ENCODE assay signal across 8 cellular contexts in the genomic region with DNA sequence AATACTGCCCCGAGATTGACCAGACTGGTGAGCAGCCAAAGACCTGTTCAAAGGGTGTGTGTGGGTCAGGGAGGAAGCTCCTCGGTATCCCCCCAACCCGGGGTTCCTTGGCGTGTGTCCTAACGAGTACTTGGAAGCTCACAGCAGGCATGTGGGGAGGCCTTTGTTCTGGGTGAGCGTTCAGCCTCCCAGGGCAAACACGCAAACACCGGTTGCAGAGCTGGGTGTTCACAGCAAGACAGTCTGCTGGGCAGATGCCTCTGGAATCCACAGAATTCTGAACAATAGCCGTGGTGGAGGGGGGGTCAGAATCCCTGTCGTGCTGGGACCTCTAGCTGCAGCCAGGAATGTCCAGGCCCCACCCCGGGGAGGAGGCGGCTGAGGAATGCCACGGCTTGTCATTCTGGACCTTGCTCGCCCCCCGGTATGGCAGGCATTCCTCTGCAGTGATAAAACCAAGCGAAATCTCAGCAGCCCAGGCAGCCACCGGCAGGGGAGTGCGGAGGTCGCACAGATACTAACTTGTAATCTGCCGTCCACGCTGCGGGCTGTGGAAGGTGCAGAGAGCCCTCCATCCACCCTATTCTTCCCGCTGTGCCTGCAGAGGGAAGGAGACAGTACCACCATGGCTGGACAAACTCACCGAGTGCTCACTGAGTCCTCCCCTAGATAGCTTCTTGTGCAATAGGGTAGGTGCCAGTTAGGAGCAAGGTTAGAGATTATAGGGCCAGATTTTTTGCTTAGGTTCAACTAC.
DNase-seq lines count a peak whose midpoint lies in the region; FAIRE-seq and TF ChIP-seq lines count a peak whose summit lies in the region.
"Not testable (repeated sequence)": the region's sequence is repeated elsewhere in the genome, so short reads cannot be mapped to it uniquely, and the experiment has no call there.

No MANE protein-coding gene starts in this region.

- BruUV-seq in Caco-2 (replicated peaks; lab: Mats Ljungman, UMichigan): not testable (repeated sequence)

- POLR2A ChIA-PET in Caco-2 (lab: Charles Lee): interaction anchor here (0.6 kb wide), 1 partner anchor 19 kb away, joined by 8 read pairs; no protein-coding TSS in a partner anchor

- H3K9me3 ChIP-seq in Caco-2; SJSA1 (replicated peaks); astrocyte (ENCODE audit: insufficient read depth, low read depth, low read length); osteoblast (ENCODE audit: low read depth, low read length); testis: not testable (repeated sequence)

- H3K4me1 Mint-ChIP-seq in Caco-2 (ENCODE audit: low read depth, unreplicated experiment); astrocyte (ENCODE audit: low read depth, unreplicated experiment): not testable (repeated sequence)

- H3K27ac Mint-ChIP-seq in Caco-2 (ENCODE audit: unreplicated experiment): not testable (repeated sequence)
- peak overlapping the region; percentile 97 for H3K27ac Mint-ChIP-seq in astrocyte (ENCODE audit: unreplicated experiment)

- H3K9ac ChIP-seq in astrocyte (ENCODE audit: low read length): peak overlapping the region; percentile 92

- CTCF ChIA-PET in Caco-2 (lab: Charles Lee): not testable (repeated sequence)

- H2AFZ ChIP-seq in astrocyte (ENCODE audit: low read depth, low read length): peak overlapping the region; percentile 55
- H2AFZ ChIP-seq in osteoblast (ENCODE audit: low read length): not testable (repeated sequence)

- H3K4me1 ChIP-seq in Caco-2 (peaks cover 35% of the 10 kb centered on the region), SJSA1 (replicated peaks) (peaks cover 29% of the 10 kb centered on the region), astrocyte (ENCODE audit: insufficient read depth, low read length) (peaks cover 13% of the 10 kb centered on the region)
- H3K4me1 ChIP-seq in osteoblast (ENCODE audit: insufficient read depth, low read length); testis: not testable (repeated sequence)

- TF ChIP-seq POLR2A in testis (IDR thresholded peaks at IDR 0.05): not testable (repeated sequence)

- H3K36me3 ChIP-seq in Caco-2 (ENCODE audit: control insufficient read depth, insufficient read depth, low read length); astrocyte (ENCODE audit: insufficient read depth, low read length); osteoblast (ENCODE audit: insufficient read depth, low read length); testis (ENCODE audit: low read depth, missing control alignments): not testable (repeated sequence)
- peaks cover 19% of the 10 kb centered on the region for H3K36me3 ChIP-seq in SJSA1

- not testable (repeated sequence) for FAIRE-seq in astrocyte (lab: Jason Lieb, UNC)

- H3K4me2 ChIP-seq in astrocyte (ENCODE audit: low read length): peak overlapping the region; percentile 88
- not testable (repeated sequence) for H3K4me2 ChIP-seq in osteoblast (ENCODE audit: insufficient read depth, low read length)

- H3K4me3 Mint-ChIP-seq in Caco-2 (ENCODE audit: unreplicated experiment) (peak overlapping the region; percentile 86), astrocyte (ENCODE audit: unreplicated experiment) (peak overlapping the region; percentile 74)

- H3K4me3 ChIP-seq in Caco-2 (ENCODE audit: low read depth, low read length): peak overlapping the region; percentile 91
- not testable (repeated sequence) for H3K4me3 ChIP-seq in SJSA1; astrocyte (ENCODE audit: insufficient read depth, low read depth, low read length); osteoblast (ENCODE audit: insufficient read depth, low read length)
- H3K4me3 ChIP-seq in fibroblast of villous mesenchyme (ENCODE audit: low read depth, low read length): peak overlapping the region; percentile 23
- peak overlapping the region in 1 of 2 donors; percentile 87 for H3K4me3 ChIP-seq in testis

- H3K27ac ChIP-seq in SJSA1 (peak overlapping the region; percentile 96), astrocyte (ENCODE audit: low read depth, low read length) (peak overlapping the region; percentile 96), testis (peak overlapping the region; percentile 92)
- not testable (repeated sequence) for H3K27ac ChIP-seq in osteoblast (ENCODE audit: low read depth, low read length)

- H4K20me1 ChIP-seq in astrocyte (ENCODE audit: insufficient read depth, low read length): peaks cover 21% of the 10 kb centered on the region
- H4K20me1 ChIP-seq in osteoblast (ENCODE audit: insufficient read depth, low read length): not testable (repeated sequence)

- H3K36me3 Mint-ChIP-seq in Caco-2 (ENCODE audit: insufficient read depth, unreplicated experiment): peaks cover 37% of the 10 kb centered on the region
- H3K36me3 Mint-ChIP-seq in astrocyte (ENCODE audit: low read depth, unreplicated experiment): not testable (repeated sequence)

- peak; percentile 97 for TF ChIP-seq EP300 in Ishikawa (IDR thresholded peaks at IDR 0.05; ENCODE audit: borderline replicate concordance)

- H3K79me2 ChIP-seq in astrocyte (ENCODE audit: insufficient read depth, low read length) (peaks cover 31% of the 10 kb centered on the region), osteoblast (ENCODE audit: insufficient read depth, low read length) (peaks cover 13% of the 10 kb centered on the region)

- not testable (repeated sequence) for H3K9me3 Mint-ChIP-seq in Caco-2 (ENCODE audit: unreplicated experiment); astrocyte (ENCODE audit: unreplicated experiment)

- H3K27me3 Mint-ChIP-seq in Caco-2 (ENCODE audit: insufficient read depth, unreplicated experiment); astrocyte (ENCODE audit: low read depth, unreplicated experiment): not testable (repeated sequence)

- DNase-seq in Caco-2: peak; percentile 98 to 99
- DNase-seq in SJSA1 (ENCODE audit: low read depth in 1 of 2, low spot score in 2 of 2): peak; percentile 96 to 99
- DNase-seq in astrocyte (ENCODE audit: low read depth): peak; percentile 75
- peak; percentile 20 for DNase-seq in fibroblast of villous mesenchyme (ENCODE audit: low read depth)
- peak; percentile 66 for DNase-seq in kidney glomerular epithelial cell (lab: John Stamatoyannopoulos, UW)
- DNase-seq in osteoblast (ENCODE audit: insufficient read length, low spot score, missing footprints): peak; percentile 10
- DNase-seq in testis: not testable (repeated sequence)

- WGBS in testis, 2 donors: 24 to 29% methylated on average over 24 of the region's 24 CpGs

- intact Hi-C loops in Caco-2 (cut with micrococcal nuclease; ENCODE audit: unreplicated experiment): loop anchor here (2.0 kb wide), 1 partner anchor 33 kb away; no protein-coding TSS in a partner anchor
- intact Hi-C loops in testis (cut with DNase I; ENCODE audit: low total_unique reads): not testable (repeated sequence)

- TF ChIP-seq CTCF in Caco-2 (IDR thresholded peaks at IDR 0.05; ENCODE audit: insufficient read depth in 1 of 2, low read depth in 1 of 2, low read length in 1 of 2, severe bottlenecking in 1 of 2, unreplicated experiment in 1 of 2) (peak; percentile 17 to 56), fibroblast of villous mesenchyme (IDR thresholded peaks at IDR 0.05; ENCODE audit: insufficient read depth, low read depth, low read length) (peak; percentile 3)
- not testable (repeated sequence) for TF ChIP-seq CTCF in astrocyte (IDR thresholded peaks at IDR 0.05; ENCODE audit: insufficient read depth, low read depth, low read length); osteoblast (IDR thresholded peaks at IDR 0.05; ENCODE audit: extremely low read depth, low read depth, low read length); testis (IDR thresholded peaks at IDR 0.05)

- H3K27me3 ChIP-seq in Caco-2 (replicated peaks; ENCODE audit: control insufficient read depth, insufficient read depth, low read length); SJSA1 (replicated peaks); astrocyte (ENCODE audit: insufficient read depth, low read length); osteoblast (ENCODE audit: insufficient read depth, low read length); testis: not testable (repeated sequence)

- TF ChIP-seq RAD21 in Ishikawa (IDR thresholded peaks at IDR 0.05; ENCODE audit: low read depth): peak; percentile 14; the same call in 1 of the 2 replicates

TF ChIP-seq in Ishikawa, 13 proteins besides CTCF, POLR2A, EP300 and RAD21:
- TF ChIP-seq CEBPB (IDR thresholded peaks at IDR 0.05) (peak; percentile 64), NFIC (IDR thresholded peaks at IDR 0.05) (peak; percentile 93), FOXM1 (IDR thresholded peaks at IDR 0.05; ENCODE audit: borderline replicate concordance, low read depth) (peak; percentile 89), TAF1 (IDR thresholded peaks at IDR 0.05; ENCODE audit: low read depth) (peak; percentile 27; the same call in 1 of the 2 replicates), ZBTB7A (IDR thresholded peaks at IDR 0.05; ENCODE audit: low read depth) (peak; percentile 68; the same call in 1 of the 2 replicates), YY1 (IDR thresholded peaks at IDR 0.05; ENCODE audit: low read depth) (peak; percentile 63), TCF12 (IDR thresholded peaks at IDR 0.05; ENCODE audit: low read depth) (peak; percentile 97), TEAD4 (IDR thresholded peaks at IDR 0.05) (peak; percentile 97)
- TF ChIP-seq, protein P1, sequence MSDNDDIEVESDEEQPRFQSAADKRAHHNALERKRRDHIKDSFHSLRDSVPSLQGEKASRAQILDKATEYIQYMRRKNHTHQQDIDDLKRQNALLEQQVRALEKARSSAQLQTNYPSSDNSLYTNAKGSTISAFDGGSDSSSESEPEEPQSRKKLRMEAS (IDR thresholded peaks at IDR 0.05): peak; percentile 55
